In genomic region chr18:25503567-25504081, GRCh38 we compare ENCODE assay signal across 8 cellular contexts.
DNase-seq lines count a peak whose midpoint lies in the region; ATAC-seq and TF ChIP-seq lines count a peak whose summit lies in the region.

No MANE protein-coding gene starts in this region.

- no peaks in the 10 kb centered on the region for H3K27me3 ChIP-seq in fibroblast of lung (ENCODE audit: control insufficient read depth, insufficient read depth, low read length)
- no peaks in the 10 kb centered on the region for H3K27me3 ChIP-seq in muscle layer of colon (ENCODE audit: control insufficient read depth in 1 of 2, insufficient read depth in 2 of 2, low read length in 2 of 2)

- DNase-seq in HPDE6-E6E7 (ENCODE audit: extremely low spot score) (peak; percentile 11), SK-N-DZ (ENCODE audit: low spot score) (peak; percentile 78), fibroblast of lung (ENCODE audit: low read depth in 2 of 2) (peak; percentile 80 to 91), GM10266 (ENCODE audit: extremely low spot score) (no peak)
- no peak for DNase-seq in stimulated activated CD4-positive, alpha-beta T cell treated with anti-CD3 and anti-CD28 coated beads, Interleukin-1b, Interleukin-23, amount 100 ng/mL, for 48 hours

- H3K9ac ChIP-seq in fibroblast of lung (ENCODE audit: insufficient read depth, low read length) (no peak overlapping the region), muscle layer of colon (ENCODE audit: low read length) (no peak overlapping the region)

- H2AFZ ChIP-seq in fibroblast of lung (ENCODE audit: low read length) = peak overlapping the region; percentile 93

- H3K79me2 ChIP-seq in fibroblast of lung (ENCODE audit: control insufficient read depth, insufficient read depth, low read length) = no peaks in the 10 kb centered on the region

- ATAC-seq in GM21381 (IDR thresholded peaks at IDR 0.05; ENCODE audit: unreplicated experiment) = no peak
- ATAC-seq in GM19328 (IDR thresholded peaks at IDR 0.05; ENCODE audit: unreplicated experiment) = no peak

- no peaks in the 10 kb centered on the region for H3K36me3 ChIP-seq in fibroblast of lung (ENCODE audit: control insufficient read depth, insufficient read depth, low read length)
- H3K36me3 ChIP-seq in muscle layer of colon (ENCODE audit: insufficient read depth, low read length) = no peaks in the 10 kb centered on the region

- no peaks in the 10 kb centered on the region for H3K9me3 ChIP-seq in fibroblast of lung (ENCODE audit: control insufficient read depth, insufficient read depth, low read depth, low read length)
- no peaks in the 10 kb centered on the region for H3K9me3 ChIP-seq in muscle layer of colon (ENCODE audit: low read length)

- peak overlapping the region; percentile 80 for H3K4me2 ChIP-seq in fibroblast of lung (ENCODE audit: extremely low read depth, insufficient read depth, low read length)

- H3K27ac ChIP-seq in fibroblast of lung (ENCODE audit: insufficient read depth, low read length) (no peak overlapping the region), muscle layer of colon (ENCODE audit: low read depth, low read length) (no peak overlapping the region)

- H3K4me3 ChIP-seq in fibroblast of lung (replicated peaks in 1 of 4; ENCODE audit: control extremely low read depth in 1 of 4, insufficient read depth in 1 of 4, low read depth in 3 of 4, low read length in 4 of 4) (peak overlapping the region; percentile 44 to 73 (median 54)), muscle layer of colon (ENCODE audit: low read depth in 1 of 2, low read length in 2 of 2) (peak overlapping the region; percentile 39 to 60)

- no peaks in the 10 kb centered on the region for H4K20me1 ChIP-seq in fibroblast of lung (ENCODE audit: control insufficient read depth, extremely low read depth, insufficient read depth, low read length)

- no peaks in the 10 kb centered on the region for H3K4me1 ChIP-seq in fibroblast of lung (ENCODE audit: control insufficient read depth, extremely low read depth, insufficient read depth, low read length)
- H3K4me1 ChIP-seq in muscle layer of colon (ENCODE audit: insufficient read depth, low read length) = peaks cover 5% of the 10 kb centered on the region

- TF ChIP-seq CTCF in fibroblast of lung (conservative IDR thresholded peaks at IDR 0.05 in 1 of 2, IDR thresholded peaks at IDR 0.05 in 1 of 2; ENCODE audit: low read depth in 1 of 2, low read length in 2 of 2) (no peak), GM10266 (IDR thresholded peaks at IDR 0.05; ENCODE audit: control insufficient read depth, insufficient read depth, low read depth, missing control alignments) (no peak)

Comparison
In these comparisons a context has a peak if more than half of its experiments do, and no peak if none do; other contexts are left out.
1. DNase-seq: peak in HPDE6-E6E7 (single experiment), SK-N-DZ (single experiment) and fibroblast of lung (2 of 2); none in stimulated activated CD4-positive, alpha-beta T cell treated with anti-CD3 and anti-CD28 coated beads, Interleukin-1b, Interleukin-23, amount 100 ng/mL, for 48 hours (single experiment) and GM10266 (single experiment).